In the genomic region with DNA sequence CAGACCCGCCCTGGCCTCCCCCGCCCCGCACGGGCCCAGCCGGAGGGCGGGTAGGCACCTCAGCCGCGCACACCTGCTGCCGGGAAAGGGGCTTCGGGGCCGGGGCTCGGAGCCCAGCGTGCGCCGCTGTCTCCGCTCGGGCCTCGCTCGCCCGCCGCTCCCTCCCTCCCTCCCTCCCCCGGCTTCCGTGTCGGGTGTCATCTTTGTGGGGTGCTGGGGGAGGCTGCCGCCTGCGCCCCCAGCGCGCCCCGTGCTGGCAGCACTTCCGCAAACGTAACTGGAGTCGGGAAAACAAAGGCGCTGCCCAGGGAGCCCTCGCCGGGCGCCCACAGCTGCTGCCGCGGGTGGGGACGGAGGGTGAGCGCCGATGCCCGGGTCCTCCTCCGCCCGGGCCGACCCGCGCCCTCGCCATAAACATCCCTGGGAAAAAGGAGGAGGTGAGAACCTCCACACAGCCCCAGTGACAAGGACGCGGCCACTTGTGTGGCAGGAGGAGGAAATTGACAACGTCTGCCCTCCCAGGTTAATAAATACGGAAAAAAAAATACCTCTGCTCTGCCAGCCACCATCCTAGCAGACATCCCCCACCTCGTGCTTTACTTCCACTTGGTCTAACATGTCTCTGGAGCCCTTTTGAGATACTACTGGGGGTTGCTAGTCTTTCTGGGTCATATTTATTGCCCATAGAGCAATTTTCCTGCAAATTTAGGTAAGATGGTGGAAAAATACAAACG, we compare ENCODE assay signal across 8 cellular contexts. TPM values are rescaled to one million over a fixed set of nuclear protein-coding genes. Genes with fewer than 3 reads are reported as not detected.
DNase-seq lines count a peak whose midpoint lies in the region; ATAC-seq and TF ChIP-seq lines count a peak whose summit lies in the region.

No MANE protein-coding gene starts in this region.

- H3K4me1 Mint-ChIP-seq in activated CD4-positive, alpha-beta memory T cell treated with anti-CD3 and anti-CD28 coated beads, Interleukin-2, amount 10 ng/mL, durations not matched to agents 7 days and 5 days = peaks cover 38% of the 10 kb centered on the region

- peaks cover 17% of the 10 kb centered on the region for H3K36me3 Mint-ChIP-seq in activated CD4-positive, alpha-beta memory T cell treated with anti-CD3 and anti-CD28 coated beads, Interleukin-2, amount 10 ng/mL, durations not matched to agents 7 days and 5 days (ENCODE audit: low read depth)

- H3K36me3 ChIP-seq in endocrine pancreas (ENCODE audit: control insufficient read depth, insufficient read depth, low read length) = no peaks in the 10 kb centered on the region

- H3K4me3 Mint-ChIP-seq in activated CD4-positive, alpha-beta memory T cell treated with anti-CD3 and anti-CD28 coated beads, Interleukin-2, amount 10 ng/mL, durations not matched to agents 7 days and 5 days = peak overlapping the region; percentile 84

- H3K4me3 ChIP-seq in endocrine pancreas (ENCODE audit: control insufficient read depth, insufficient read depth, low read length) (peak overlapping the region; percentile 92), mononuclear cell (ENCODE audit: low read length) (peak overlapping the region; percentile 65)

- H3K27me3 ChIP-seq in endocrine pancreas (ENCODE audit: control insufficient read depth, insufficient read depth, low read length) = no peaks in the 10 kb centered on the region
- peaks cover 5% of the 10 kb centered on the region for H3K27me3 ChIP-seq in mononuclear cell (ENCODE audit: insufficient read depth, low read length)

- H3K27ac Mint-ChIP-seq in activated CD4-positive, alpha-beta memory T cell treated with anti-CD3 and anti-CD28 coated beads, Interleukin-2, amount 10 ng/mL, durations not matched to agents 7 days and 5 days = peak overlapping the region; percentile 88

- DNase-seq in ACHN (peak; percentile 55), NCI-H2227 (lab: John Stamatoyannopoulos, UW; ENCODE audit: unreplicated experiment) (peak; percentile 79)
- peak; percentile 76 for DNase-seq in activated CD4-positive, alpha-beta memory T cell treated with anti-CD3 and anti-CD28 coated beads, Interleukin-2, amount 10 ng/mL, durations not matched to agents 7 days and 5 days
- peak; percentile 45 to 58 for DNase-seq in stimulated activated CD8-positive, alpha-beta memory T cell treated with anti-CD3 and anti-CD28 coated beads, Interleukin-2, amount 100 ng/mL, for 1 hour (ENCODE audit: low read depth in 2 of 2)

- peak; percentile 70 for TF ChIP-seq POLR2A in GM18526 (IDR thresholded peaks at IDR 0.05; ENCODE audit: extremely low read depth, insufficient read length)

- POLR2A ChIA-PET in activated CD4-positive, alpha-beta memory T cell treated with anti-CD3 and anti-CD28 coated beads, Interleukin-2, amount 10 ng/mL, durations not matched to agents 7 days and 5 days (lab: Charles Lee) = interaction anchor here (0.7 to 4.4 kb wide), 6 partner anchors 49 to 472 kb away, joined by 4 to 43 read pairs (median 6); partner anchors contain the start of genes GLS and NEMP2

- H3K4me1 ChIP-seq in endocrine pancreas (ENCODE audit: control insufficient read depth, insufficient read depth, low read length) = peaks cover 12% of the 10 kb centered on the region
- H3K4me1 ChIP-seq in mononuclear cell (ENCODE audit: insufficient read depth, low read length) = peaks cover 43% of the 10 kb centered on the region

- CTCF ChIA-PET in activated CD4-positive, alpha-beta memory T cell treated with anti-CD3 and anti-CD28 coated beads, Interleukin-2, amount 10 ng/mL, durations not matched to agents 7 days and 5 days (lab: Charles Lee) = interaction anchor here (2.2 kb wide), 1 partner anchor 26 kb away, joined by 6 read pairs; no protein-coding TSS in a partner anchor

- no peaks in the 10 kb centered on the region for H3K9me3 Mint-ChIP-seq in activated CD4-positive, alpha-beta memory T cell treated with anti-CD3 and anti-CD28 coated beads, Interleukin-2, amount 10 ng/mL, durations not matched to agents 7 days and 5 days

- ATAC-seq in HG03045 (IDR thresholded peaks at IDR 0.05; ENCODE audit: unreplicated experiment) = peak; percentile 63

- in situ Hi-C loops in ACHN (cut with HindIII; ENCODE audit: low pct_ligation_motif_present, low pct_unique_long_range_greater_than_20kb, low sequenced_read_pairs) = no loop called here

- H3K9ac ChIP-seq in endocrine pancreas (ENCODE audit: control insufficient read depth, insufficient read depth, low read length) = peak overlapping the region; percentile 97

- H3K27me3 Mint-ChIP-seq in activated CD4-positive, alpha-beta memory T cell treated with anti-CD3 and anti-CD28 coated beads, Interleukin-2, amount 10 ng/mL, durations not matched to agents 7 days and 5 days = no peaks in the 10 kb centered on the region

- no peaks in the 10 kb centered on the region for H3K9me3 ChIP-seq in endocrine pancreas (ENCODE audit: control insufficient read depth, low read length)
- H3K9me3 ChIP-seq in mononuclear cell (ENCODE audit: low read depth, low read length) = no peaks in the 10 kb centered on the region

RNA-seq across cellular contexts. Expression of gene MFSD6, which starts 0.6 kb away (rescaled TPM):
- total RNA-seq in activated CD4-positive, alpha-beta memory T cell treated with anti-CD3 and anti-CD28 coated beads, Interleukin-2, amount 10 ng/mL, durations not matched to agents 7 days and 5 days = 10 to 100 TPM; 36.6 to 39.0 TPM
- 77.1 TPM for total RNA-seq in mononuclear cell

Comparison
In these comparisons a context has a peak if more than half of its experiments do, and no peak if none do; other contexts are left out.
1. Peak in every context shown above with its lines: DNase-seq, ATAC-seq and H3K4me3 ChIP-seq.